Comparison of ENCODE assay signal across 10 cellular contexts in the genomic region with DNA sequence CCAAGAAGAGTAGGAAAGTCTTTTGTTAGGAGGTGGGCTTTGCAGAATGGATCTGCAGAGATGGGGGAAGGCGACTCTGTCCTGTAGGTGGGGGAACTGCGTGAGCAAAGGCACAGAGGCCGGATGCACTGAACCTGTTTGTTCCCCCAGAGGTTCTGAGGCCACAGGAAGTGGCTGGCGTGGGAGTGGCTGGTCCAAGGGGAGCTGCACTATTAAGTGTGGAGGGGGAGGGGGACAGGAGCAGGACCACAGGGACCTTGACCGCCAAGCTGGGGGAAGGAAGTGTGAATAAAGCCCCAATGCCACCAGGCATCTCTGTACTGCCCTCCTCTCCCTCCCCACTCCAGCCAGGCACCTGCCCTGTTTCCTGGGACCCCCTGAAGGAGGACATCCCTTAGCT. TPM values are rescaled to one million over a fixed set of nuclear protein-coding genes. Genes with fewer than 3 reads are reported as not detected.
DNase-seq lines count a peak whose midpoint lies in the region; ATAC-seq lines count a peak whose summit lies in the region.
"Had no signal": no experiment of that assay in that cellular context is flagged by ENCODE, and none has a peak within 500 bp of the region (broad histone marks: within the 10 kb centered on the region; RNA-seq: fewer than 3 reads in every experiment).

No MANE protein-coding gene starts in this region.

- peak; percentile 23 to 28 for DNase-seq in activated T-cell treated with anti-CD3 and anti-CD28 coated beads, Interleukin-2, amount 50 U/mL, for 72 hours
- no peak for DNase-seq in activated T-cell treated with anti-CD3 and anti-CD28 coated beads for 4 hours
- DNase-seq in KBM-7: peak; percentile 78
- DNase-seq in activated naive CD4-positive, alpha-beta T cell treated with anti-CD3 and anti-CD28 coated beads, Interleukin-2, amount 50 U/mL, for 72 hours (ENCODE audit: low spot score in 2 of 2): no peak
- DNase-seq in NCI-H2196 (lab: John Stamatoyannopoulos, UW; ENCODE audit: unreplicated experiment): no peak
- no peak for DNase-seq in NCI-H1105 treated with DMSO at 0.1 percent for 48 hours (lab: John Stamatoyannopoulos, UW)
- DNase-seq in KG1 (lab: John Stamatoyannopoulos, UW): no peak
- DNase-seq: foreskin melanocyte had no signal

- H3K27ac Mint-ChIP-seq in activated T-cell treated with anti-CD3 and anti-CD28 coated beads, Interleukin-2, amount 50 U/mL, for 72 hours: peak overlapping the region; percentile 22
- H3K27ac Mint-ChIP-seq in activated naive CD4-positive, alpha-beta T cell treated with anti-CD3 and anti-CD28 coated beads, Interleukin-2, amount 50 U/mL, for 72 hours: peak overlapping the region; percentile 22 to 50
- H3K27ac Mint-ChIP-seq in stimulated activated memory B cell treated with anti-CD40 and anti-IgM and Interleukin-4, amounts not matched to agents 10 μg/mL and 1 μg/mL and 100 μg/mL, for 72 hours: peak overlapping the region; percentile 2

- peak overlapping the region; percentile 31 to 62 for H3K4me3 Mint-ChIP-seq in activated T-cell treated with anti-CD3 and anti-CD28 coated beads, Interleukin-2, amount 50 U/mL, for 72 hours
- H3K4me3 Mint-ChIP-seq in stimulated activated memory B cell treated with anti-CD40 and anti-IgM and Interleukin-4, amounts not matched to agents 10 μg/mL and 1 μg/mL and 100 μg/mL, for 72 hours: no peak overlapping the region
- H3K4me3 Mint-ChIP-seq: neural crest cell had no signal

- H3K4me1 Mint-ChIP-seq in activated T-cell treated with anti-CD3 and anti-CD28 coated beads, Interleukin-2, amount 50 U/mL, for 72 hours (ENCODE audit: low read depth): peaks cover 18% of the 10 kb centered on the region
- peaks cover 43% of the 10 kb centered on the region for H3K4me1 Mint-ChIP-seq in stimulated activated memory B cell treated with anti-CD40 and anti-IgM and Interleukin-4, amounts not matched to agents 10 μg/mL and 1 μg/mL and 100 μg/mL, for 72 hours

- no peaks in the 10 kb centered on the region for H3K36me3 Mint-ChIP-seq in activated T-cell treated with anti-CD3 and anti-CD28 coated beads, Interleukin-2, amount 50 U/mL, for 72 hours (ENCODE audit: insufficient read depth in 2 of 2)
- H3K36me3 Mint-ChIP-seq in activated naive CD4-positive, alpha-beta T cell treated with anti-CD3 and anti-CD28 coated beads, Interleukin-2, amount 50 U/mL, for 72 hours: no peaks in the 10 kb centered on the region
- H3K36me3 Mint-ChIP-seq in stimulated activated memory B cell treated with anti-CD40 and anti-IgM and Interleukin-4, amounts not matched to agents 10 μg/mL and 1 μg/mL and 100 μg/mL, for 72 hours: no peaks in the 10 kb centered on the region

- ATAC-seq in activated T-cell treated with anti-CD3 and anti-CD28 coated beads, Interleukin-2, amount 50 U/mL, for 72 hours (replicated peaks in 1 of 2): peak; percentile 33 to 58
- ATAC-seq in activated naive CD4-positive, alpha-beta T cell treated with anti-CD3 and anti-CD28 coated beads, Interleukin-2, amount 50 U/mL, for 72 hours: peak; percentile 27 to 43
- ATAC-seq in stimulated activated memory B cell treated with anti-CD40 and anti-IgM and Interleukin-4, amounts not matched to agents 10 μg/mL and 1 μg/mL and 100 μg/mL, for 72 hours: peak; percentile 52

- H3K9me3 Mint-ChIP-seq in activated T-cell treated with anti-CD3 and anti-CD28 coated beads, Interleukin-2, amount 50 U/mL, for 72 hours: no peaks in the 10 kb centered on the region
- no peaks in the 10 kb centered on the region for H3K9me3 Mint-ChIP-seq in activated naive CD4-positive, alpha-beta T cell treated with anti-CD3 and anti-CD28 coated beads, Interleukin-2, amount 50 U/mL, for 72 hours
- no peaks in the 10 kb centered on the region for H3K9me3 Mint-ChIP-seq in stimulated activated memory B cell treated with anti-CD40 and anti-IgM and Interleukin-4, amounts not matched to agents 10 μg/mL and 1 μg/mL and 100 μg/mL, for 72 hours
- H3K9me3 Mint-ChIP-seq: neural crest cell had no signal

- no peaks in the 10 kb centered on the region for H3K27me3 Mint-ChIP-seq in activated T-cell treated with anti-CD3 and anti-CD28 coated beads, Interleukin-2, amount 50 U/mL, for 72 hours (ENCODE audit: low read depth)
- H3K27me3 Mint-ChIP-seq in stimulated activated memory B cell treated with anti-CD40 and anti-IgM and Interleukin-4, amounts not matched to agents 10 μg/mL and 1 μg/mL and 100 μg/mL, for 72 hours: peaks cover 9% of the 10 kb centered on the region

- in situ Hi-C loops in KBM-7 (cut with MboI; ENCODE audit: low pct_unique_long_range_greater_than_20kb, low sequenced_read_pairs): loop anchor here (25.0 kb wide), 2 partner anchors 178 to 1628 kb away; partner anchors contain the start of genes BBS4, HIGD2B and ISLR2

RNA-seq across cellular contexts. Expression of gene CYP11A1, which starts 51.8 kb away (rescaled TPM):
- total RNA-seq in activated T-cell treated with anti-CD3 and anti-CD28 coated beads, Interleukin-2, amount 50 U/mL, for 72 hours: under 1 TPM; 0.21 to 0.26 TPM
- total RNA-seq in activated naive CD4-positive, alpha-beta T cell treated with anti-CD3 and anti-CD28 coated beads, Interleukin-2, amount 50 U/mL, for 72 hours: under 1 TPM in 1 of 2 donors, not detected in 1; 0.59 TPM

Comparison
In these comparisons a context has a peak if more than half of its experiments do, and no peak if none do; other contexts are left out.
1. DNase-seq: peak in activated T-cell treated with anti-CD3 and anti-CD28 coated beads, Interleukin-2, amount 50 U/mL, for 72 hours (2 of 2) and KBM-7 (single experiment); none in activated T-cell treated with anti-CD3 and anti-CD28 coated beads for 4 hours (single experiment), activated naive CD4-positive, alpha-beta T cell treated with anti-CD3 and anti-CD28 coated beads, Interleukin-2, amount 50 U/mL, for 72 hours (0 of 2), NCI-H2196 (single experiment), NCI-H1105 treated with DMSO at 0.1 percent for 48 hours (single experiment) and KG1 (single experiment).
2. Peak in every context shown above with its lines, with median percentiles within 50 percentile points of each other: ATAC-seq and H3K27ac Mint-ChIP-seq.